ENCODE assay signal across 19 cellular contexts in the genomic region with DNA sequence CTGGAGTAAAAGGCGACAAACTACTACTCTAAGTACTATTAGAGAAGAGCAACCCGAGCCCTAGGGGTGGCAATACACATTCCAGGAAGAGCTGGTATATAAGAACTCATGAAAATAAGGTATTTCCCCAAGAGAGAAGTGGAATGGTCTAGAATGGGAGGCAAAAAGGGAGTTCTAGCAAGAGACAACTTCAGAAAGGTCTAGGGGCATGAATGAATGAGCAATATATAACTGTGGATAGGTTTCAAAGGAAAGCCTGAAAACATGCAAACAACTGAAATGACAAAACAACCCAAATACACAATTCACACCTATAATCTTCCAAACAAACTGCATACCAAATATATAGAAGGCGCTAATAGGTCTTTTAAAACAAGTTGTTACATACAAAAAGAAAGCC. TPM values are rescaled to one million over a fixed set of nuclear protein-coding genes. Genes with fewer than 3 reads are reported as not detected.
DNase-seq lines count a peak whose midpoint lies in the region; ATAC-seq and TF ChIP-seq lines count a peak whose summit lies in the region.
"Had no signal": no experiment of that assay in that cellular context is flagged by ENCODE, and none has a peak within 500 bp of the region (broad histone marks: within the 10 kb centered on the region; RNA-seq: fewer than 3 reads in every experiment).

No MANE protein-coding gene starts in this region.

- H3K4me1 ChIP-seq in cardiac muscle cell (ENCODE audit: low read depth) (peaks cover 24% of the 10 kb centered on the region), GM23338 (ENCODE audit: insufficient read depth) (peaks cover 12% of the 10 kb centered on the region; the same call in 1 of the 2 replicates), hepatocyte (ENCODE audit: insufficient read depth) (no peaks in the 10 kb centered on the region)

- ATAC-seq in Right ventricle myocardium superior (ENCODE audit: poor library complexity) (no peak), GM23338 (no peak)

- no peak for TF ChIP-seq CTCF in cardiac muscle cell (IDR thresholded peaks at IDR 0.05; ENCODE audit: low read depth, low read length)
- no peak for TF ChIP-seq CTCF in GM23338 (conservative IDR thresholded peaks at IDR 0.05; ENCODE audit: low read depth in 2 of 2)
- TF ChIP-seq CTCF in chondrocyte (IDR thresholded peaks at IDR 0.05) = no peak
- TF ChIP-seq CTCF in hepatocyte (IDR thresholded peaks at IDR 0.05; ENCODE audit: poor library complexity) = no peak

- no peaks in the 10 kb centered on the region for H3K27me3 Mint-ChIP-seq in GM23338 (ENCODE audit: insufficient read depth, low read depth, poor library complexity)
- no peaks in the 10 kb centered on the region for H3K27me3 Mint-ChIP-seq in chondrocyte (ENCODE audit: low read depth)

- no peaks in the 10 kb centered on the region for H3F3A ChIP-seq in GM23338 (replicated peaks; ENCODE audit: low read depth)

- H3K36me3 ChIP-seq in cardiac muscle cell = no peaks in the 10 kb centered on the region
- no peaks in the 10 kb centered on the region for H3K36me3 ChIP-seq in GM23338 (ENCODE audit: insufficient read depth)
- H3K36me3 ChIP-seq in hepatocyte (replicated peaks; ENCODE audit: insufficient read depth, low read depth) = no peaks in the 10 kb centered on the region

- 89% methylated on average over 3 of the region's 3 CpGs for WGBS in hepatocyte (ENCODE audit: low lambda C conversion rate, missing lambda C conversion rate)

- H3K4me1 Mint-ChIP-seq in GM23338 (peaks cover 21% of the 10 kb centered on the region; the same call in 2 of the 3 replicates), chondrocyte (ENCODE audit: low read depth) (peaks cover 49% of the 10 kb centered on the region)

- intact Hi-C loops in Right ventricle myocardium superior (cut with DNase I) = no loop called here

- DNase-seq in cardiac muscle cell (ENCODE audit: low read depth in 1 of 2, low spot score in 1 of 2) (no peak), Right ventricle myocardium superior (no peak), GM23338 (ENCODE audit: low spot score) (no peak), chondrocyte (ENCODE audit: low spot score) (no peak), globus pallidus (ENCODE audit: low spot score) (no peak), hepatocyte (ENCODE audit: low spot score) (no peak), activated gamma-delta T cell (lab: John Stamatoyannopoulos, UW) (no peak)
- DNase-seq: DMS153, GF-D8, KBM-7, NCI-H1417 treated with DMSO at 0.1 percent for 48 hours, NCI-H187 treated with DMSO at 0.1 percent for 48 hours, NCI-H2227 treated with DMSO at 0.1 percent for 48 hours, NCI-H524, NCI-H82, SHP77 treated with DMSO at 0.1 percent for 48 hours, SK-N-SH had no signal

- H4K20me1 ChIP-seq in GM23338 (replicated peaks; ENCODE audit: insufficient read depth) (peaks cover 18% of the 10 kb centered on the region), hepatocyte (ENCODE audit: insufficient read depth, poor library complexity, severe bottlenecking) (peaks cover 95% of the 10 kb centered on the region)

- H3K27ac ChIP-seq in cardiac muscle cell (peak overlapping the region; percentile 29), GM23338 (ENCODE audit: low read depth) (no peak overlapping the region), hepatocyte (no peak overlapping the region)

- peak overlapping the region; percentile 48 for H3K27ac Mint-ChIP-seq in GM23338
- H3K27ac Mint-ChIP-seq in chondrocyte (ENCODE audit: unreplicated experiment) = peak overlapping the region; percentile 57

- H3K4me3 ChIP-seq in cardiac muscle cell = no peak overlapping the region
- no peak overlapping the region for H3K4me3 ChIP-seq in GM23338
- no peak overlapping the region for H3K4me3 ChIP-seq in hepatocyte
- H3K4me3 ChIP-seq: GM12878 had no signal

- no peaks in the 10 kb centered on the region for H3K9me3 Mint-ChIP-seq in GM23338
- no peaks in the 10 kb centered on the region for H3K9me3 Mint-ChIP-seq in chondrocyte (ENCODE audit: low read depth)
- H3K9me3 Mint-ChIP-seq: CD14-positive monocyte had no signal

- H3K9me3 ChIP-seq in cardiac muscle cell (ENCODE audit: low read depth) = no peaks in the 10 kb centered on the region
- H3K9me3 ChIP-seq in hepatocyte (ENCODE audit: low read depth) = no peaks in the 10 kb centered on the region
- H3K9me3 ChIP-seq: SK-N-SH had no signal

- no peaks in the 10 kb centered on the region for H3K9me2 ChIP-seq in GM23338 (ENCODE audit: insufficient read depth)
- no peaks in the 10 kb centered on the region for H3K9me2 ChIP-seq in hepatocyte (replicated peaks; ENCODE audit: insufficient read depth)
- H3K9me2 ChIP-seq: SK-N-SH had no signal

- H3K4me3 Mint-ChIP-seq in GM23338 (no peak overlapping the region), chondrocyte (ENCODE audit: unreplicated experiment) (no peak overlapping the region)
- H3K4me3 Mint-ChIP-seq: CD14-positive monocyte had no signal

- H2AFZ ChIP-seq in GM23338 (no peak overlapping the region), hepatocyte (no peak overlapping the region)

- H3K27me3 ChIP-seq in cardiac muscle cell (no peaks in the 10 kb centered on the region), GM23338 (ENCODE audit: insufficient read depth) (no peaks in the 10 kb centered on the region), hepatocyte (no peaks in the 10 kb centered on the region)

- no peak overlapping the region for H3K4me2 ChIP-seq in GM23338
- no peak overlapping the region for H3K4me2 ChIP-seq in hepatocyte
- H3K4me2 ChIP-seq: SK-N-SH had no signal

- H3K79me2 ChIP-seq in GM23338 (replicated peaks; ENCODE audit: insufficient read depth) (peaks cover 100% of the 10 kb centered on the region), hepatocyte (peaks cover 100% of the 10 kb centered on the region)

- peaks cover 4% of the 10 kb centered on the region; the same call in 1 of the 3 replicates for H3K36me3 Mint-ChIP-seq in GM23338 (ENCODE audit: low read depth)
- H3K36me3 Mint-ChIP-seq in chondrocyte (ENCODE audit: low read depth) = no peaks in the 10 kb centered on the region

TF ChIP-seq in GM23338, 12 proteins besides CTCF, POLR2A, EP300 and RAD21 (continues in another document):
- no peak for TF ChIP-seq EZH2 (IDR thresholded peaks at IDR 0.05; ENCODE audit: low read depth, unreplicated experiment)
- TF ChIP-seq, protein P1, sequence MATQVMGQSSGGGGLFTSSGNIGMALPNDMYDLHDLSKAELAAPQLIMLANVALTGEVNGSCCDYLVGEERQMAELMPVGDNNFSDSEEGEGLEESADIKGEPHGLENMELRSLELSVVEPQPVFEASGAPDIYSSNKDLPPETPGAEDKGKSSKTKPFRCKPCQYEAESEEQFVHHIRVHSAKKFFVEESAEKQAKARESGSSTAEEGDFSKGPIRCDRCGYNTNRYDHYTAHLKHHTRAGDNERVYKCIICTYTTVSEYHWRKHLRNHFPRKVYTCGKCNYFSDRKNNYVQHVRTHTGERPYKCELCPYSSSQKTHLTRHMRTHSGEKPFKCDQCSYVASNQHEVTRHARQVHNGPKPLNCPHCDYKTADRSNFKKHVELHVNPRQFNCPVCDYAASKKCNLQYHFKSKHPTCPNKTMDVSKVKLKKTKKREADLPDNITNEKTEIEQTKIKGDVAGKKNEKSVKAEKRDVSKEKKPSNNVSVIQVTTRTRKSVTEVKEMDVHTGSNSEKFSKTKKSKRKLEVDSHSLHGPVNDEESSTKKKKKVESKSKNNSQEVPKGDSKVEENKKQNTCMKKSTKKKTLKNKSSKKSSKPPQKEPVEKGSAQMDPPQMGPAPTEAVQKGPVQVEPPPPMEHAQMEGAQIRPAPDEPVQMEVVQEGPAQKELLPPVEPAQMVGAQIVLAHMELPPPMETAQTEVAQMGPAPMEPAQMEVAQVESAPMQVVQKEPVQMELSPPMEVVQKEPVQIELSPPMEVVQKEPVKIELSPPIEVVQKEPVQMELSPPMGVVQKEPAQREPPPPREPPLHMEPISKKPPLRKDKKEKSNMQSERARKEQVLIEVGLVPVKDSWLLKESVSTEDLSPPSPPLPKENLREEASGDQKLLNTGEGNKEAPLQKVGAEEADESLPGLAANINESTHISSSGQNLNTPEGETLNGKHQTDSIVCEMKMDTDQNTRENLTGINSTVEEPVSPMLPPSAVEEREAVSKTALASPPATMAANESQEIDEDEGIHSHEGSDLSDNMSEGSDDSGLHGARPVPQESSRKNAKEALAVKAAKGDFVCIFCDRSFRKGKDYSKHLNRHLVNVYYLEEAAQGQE (IDR thresholded peaks at IDR 0.05; ENCODE audit: unreplicated experiment) = no peak
- no peak for TF ChIP-seq POLR2AphosphoS5 (IDR thresholded peaks at IDR 0.05; ENCODE audit: low read depth)
- TF ChIP-seq JUNB (IDR thresholded peaks at IDR 0.05; ENCODE audit: unreplicated experiment) = no peak
- no peak for TF ChIP-seq ZNF331 (CRISPR knock-in tag; IDR thresholded peaks at IDR 0.05; ENCODE audit: low read depth)
- no peak for TF ChIP-seq ZNF114 (CRISPR knock-in tag; IDR thresholded peaks at IDR 0.05)
- TF ChIP-seq, protein P2, sequence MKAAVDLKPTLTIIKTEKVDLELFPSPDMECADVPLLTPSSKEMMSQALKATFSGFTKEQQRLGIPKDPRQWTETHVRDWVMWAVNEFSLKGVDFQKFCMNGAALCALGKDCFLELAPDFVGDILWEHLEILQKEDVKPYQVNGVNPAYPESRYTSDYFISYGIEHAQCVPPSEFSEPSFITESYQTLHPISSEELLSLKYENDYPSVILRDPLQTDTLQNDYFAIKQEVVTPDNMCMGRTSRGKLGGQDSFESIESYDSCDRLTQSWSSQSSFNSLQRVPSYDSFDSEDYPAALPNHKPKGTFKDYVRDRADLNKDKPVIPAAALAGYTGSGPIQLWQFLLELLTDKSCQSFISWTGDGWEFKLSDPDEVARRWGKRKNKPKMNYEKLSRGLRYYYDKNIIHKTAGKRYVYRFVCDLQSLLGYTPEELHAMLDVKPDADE (IDR thresholded peaks at IDR 0.05) = no peak
- TF ChIP-seq CREB1 (CRISPR knock-in tag; IDR thresholded peaks at IDR 0.05; ENCODE audit: low read depth) = no peak
- no peak for TF ChIP-seq STAT1 (IDR thresholded peaks at IDR 0.05; ENCODE audit: unreplicated experiment)

RNA-seq across cellular contexts. Expression of gene TRIP12, which starts 22.2 kb away (rescaled TPM):
- 92.6 and 190 TPM in 2 replicates for total RNA-seq in cardiac muscle cell
- 57.5 and 81.8 TPM in 2 replicates for polyA plus RNA-seq in cardiac muscle cell
- 164 TPM for total RNA-seq in Right ventricle myocardium superior
- 117 and 133 TPM in 2 replicates for total RNA-seq in GM23338 (2014; rRNA removed; shearing (Covaris generic))
- polyA plus RNA-seq in GM23338 (2016; fragmentation: Nextera tagmentation; extraction: Ambion mirVana) = 20.7 and 21.5 TPM in 2 replicates
- 223 to 281 TPM (median 231 TPM) in 3 replicates for total RNA-seq in chondrocyte
- total RNA-seq in hepatocyte = 130 and 136 TPM in 2 replicates
- 33.8 and 40.7 TPM in 2 replicates for polyA plus RNA-seq in hepatocyte

RNA-seq across cellular contexts. Expression of gene FBXO36, which starts 22.7 kb away (rescaled TPM):
- total RNA-seq in cardiac muscle cell (2.8 and 5.7 TPM in 2 replicates), Right ventricle myocardium superior (0.65 TPM), chondrocyte (3.0 to 5.9 TPM (median 3.3 TPM) in 3 replicates), hepatocyte (2.8 and 6.1 TPM in 2 replicates)
- polyA plus RNA-seq in cardiac muscle cell (4.8 and 10.1 TPM in 2 replicates), GM23338 (2016; fragmentation: Nextera tagmentation; extraction: Ambion mirVana) (4.6 and 5.8 TPM in 2 replicates), hepatocyte (2.6 and 3.8 TPM in 2 replicates)
- total RNA-seq in GM23338 (2014; rRNA removed; shearing (Covaris generic)) = 7.6 and 9.0 TPM in 2 replicates
